18 cellular contexts compared by ENCODE assay signal in genomic region chr22:46967445-46968358, GRCh38.
DNase-seq lines count a peak whose midpoint lies in the region; TF ChIP-seq lines count a peak whose summit lies in the region.
"Had no signal": no experiment of that assay in that cellular context is flagged by ENCODE, and none has a peak within 500 bp of the region (broad histone marks: within the 10 kb centered on the region; RNA-seq: fewer than 3 reads in every experiment).

No MANE protein-coding gene starts in this region.

- H3K27ac ChIP-seq in mesendoderm (ENCODE audit: low read depth, low read length), result no peak overlapping the region
- H3K27ac ChIP-seq: SJSA1 had no signal

- no peaks in the 10 kb centered on the region for H3K9me3 Mint-ChIP-seq in activated T-helper 2 cell treated with anti-CD3 and anti-CD28 coated beads, Interferon-gamma antibody, Interleukin-2, Interleukin-4, amounts not matched to agents 10 μg/mL and 5 μg/mL and 100 μg/mL, durations not matched to agents 14 hours and 24 hours and 36 hours
- H3K9me3 Mint-ChIP-seq: CD8-positive, alpha-beta T cell had no signal

- H2BK5ac ChIP-seq in mesendoderm (ENCODE audit: low read length), result no peak overlapping the region

- no peaks in the 10 kb centered on the region for H3K27me3 ChIP-seq in mesendoderm (ENCODE audit: insufficient read depth, low read length, poor library complexity)
- H3K27me3 ChIP-seq: BLaER1 treated with 17β-estradiol and CSF1 and Interleukin-3, amounts not matched to agents 10 nM and 100 nM; SJSA1 had no signal

- no peak overlapping the region for H3K18ac ChIP-seq in mesendoderm (ENCODE audit: low read length)

- no peak overlapping the region for H2BK120ac ChIP-seq in mesendoderm (ENCODE audit: low read depth, low read length)

- no peaks in the 10 kb centered on the region for H3K79me1 ChIP-seq in mesendoderm (ENCODE audit: low read length)

- no peak overlapping the region for H3K4ac ChIP-seq in mesendoderm (ENCODE audit: low read depth, low read length)

- in situ Hi-C loops in astrocyte of the spinal cord (cut with HindIII; ENCODE audit: low sequenced_read_pairs), result no loop called here

- no CpG with 5 or more reads among the region's 20 CpGs for WGBS in mesendoderm (ENCODE audit: extremely low coverage, insufficient coverage, low lambda C conversion rate)

- H3K4me2 ChIP-seq in mesendoderm (ENCODE audit: low read length), result no peak overlapping the region

- H3K27ac Mint-ChIP-seq in activated T-helper 2 cell treated with anti-CD3 and anti-CD28 coated beads, Interferon-gamma antibody, Interleukin-2, Interleukin-4, amounts not matched to agents 10 μg/mL and 5 μg/mL and 100 μg/mL, durations not matched to agents 14 hours and 24 hours and 36 hours, result no peak overlapping the region
- H3K27ac Mint-ChIP-seq: CD8-positive, alpha-beta T cell had no signal

- no peak overlapping the region for H3K4me3 ChIP-seq in astrocyte of the spinal cord (ENCODE audit: low read depth, low read length)
- no peak overlapping the region for H3K4me3 ChIP-seq in mesendoderm (ENCODE audit: low read length)
- H3K4me3 ChIP-seq: BLaER1 treated with 17β-estradiol and CSF1 and Interleukin-3, amounts not matched to agents 10 nM and 100 nM; SJSA1 had no signal

- peaks cover 24% of the 10 kb centered on the region for H3K4me1 Mint-ChIP-seq in activated T-helper 2 cell treated with anti-CD3 and anti-CD28 coated beads, Interferon-gamma antibody, Interleukin-2, Interleukin-4, amounts not matched to agents 10 μg/mL and 5 μg/mL and 100 μg/mL, durations not matched to agents 14 hours and 24 hours and 36 hours (ENCODE audit: low read depth)

- H2BK15ac ChIP-seq in mesendoderm (replicated peaks; ENCODE audit: low read depth), result no peak overlapping the region

- no peaks in the 10 kb centered on the region for H3K36me3 Mint-ChIP-seq in activated T-helper 2 cell treated with anti-CD3 and anti-CD28 coated beads, Interferon-gamma antibody, Interleukin-2, Interleukin-4, amounts not matched to agents 10 μg/mL and 5 μg/mL and 100 μg/mL, durations not matched to agents 14 hours and 24 hours and 36 hours (ENCODE audit: low read depth)

- no peak overlapping the region for H3K9ac ChIP-seq in mesendoderm (ENCODE audit: low read length)
- H3K9ac ChIP-seq: BLaER1 treated with 17β-estradiol and CSF1 and Interleukin-3, amounts not matched to agents 10 nM and 100 nM had no signal

- H2AK5ac ChIP-seq in mesendoderm (ENCODE audit: low read length), result no peak overlapping the region

- peaks cover 9% of the 10 kb centered on the region for H3K4me1 ChIP-seq in mesendoderm (ENCODE audit: control insufficient read depth, low read depth, low read length)
- H3K4me1 ChIP-seq: SJSA1 had no signal

- H3K79me2 ChIP-seq in mesendoderm (ENCODE audit: control insufficient read depth, insufficient read depth, low read length), result no peaks in the 10 kb centered on the region

- no peak overlapping the region for H4K5ac ChIP-seq in mesendoderm (ENCODE audit: low read length)

- H3K4me3 Mint-ChIP-seq in activated T-helper 2 cell treated with anti-CD3 and anti-CD28 coated beads, Interferon-gamma antibody, Interleukin-2, Interleukin-4, amounts not matched to agents 10 μg/mL and 5 μg/mL and 100 μg/mL, durations not matched to agents 14 hours and 24 hours and 36 hours (ENCODE audit: low read depth), result no peak overlapping the region
- H3K4me3 Mint-ChIP-seq: CD8-positive, alpha-beta T cell had no signal

- intact Hi-C loops in activated T-helper 2 cell treated with anti-CD3 and anti-CD28 coated beads, Interferon-gamma antibody, Interleukin-2, Interleukin-4, amounts not matched to agents 10 μg/mL and 5 μg/mL and 100 μg/mL, durations not matched to agents 14 hours and 24 hours and 36 hours (cut with micrococcal nuclease), result no loop called here

- H4K8ac ChIP-seq in mesendoderm (ENCODE audit: low read depth, low read length), result no peak overlapping the region

- H3K27me3 Mint-ChIP-seq in activated T-helper 2 cell treated with anti-CD3 and anti-CD28 coated beads, Interferon-gamma antibody, Interleukin-2, Interleukin-4, amounts not matched to agents 10 μg/mL and 5 μg/mL and 100 μg/mL, durations not matched to agents 14 hours and 24 hours and 36 hours (ENCODE audit: low read depth), result no peaks in the 10 kb centered on the region

- DNase-seq in activated CD8-positive, alpha-beta memory T cell treated with anti-CD3 and anti-CD28 coated beads, Interleukin-2, amount 50 U/mL, for 48 hours, result peak; percentile 40
- DNase-seq in activated CD8-positive, alpha-beta memory T cell treated with anti-CD3 and anti-CD28 coated beads, Interleukin-2, amount 50 U/mL, for 4 hours, result no peak
- DNase-seq in astrocyte of the spinal cord (ENCODE audit: low read depth, low spot score), result peak; percentile 48
- DNase-seq in mesendoderm, result peak; percentile 30
- DNase-seq in smooth muscle cell of the brain vasculature (ENCODE audit: low read depth, low spot score), result peak; percentile 35
- no peak for DNase-seq in activated T-helper 2 cell treated with anti-CD3 and anti-CD28 coated beads, Interferon-gamma antibody, Interleukin-2, Interleukin-4, amounts not matched to agents 10 μg/mL and 5 μg/mL and 100 μg/mL, durations not matched to agents 14 hours and 24 hours and 36 hours (ENCODE audit: low spot score)
- no peak for DNase-seq in RKO (ENCODE audit: low spot score)
- DNase-seq in hypothalamus (lab: John Stamatoyannopoulos, UW), result no peak
- DNase-seq: Calu3; CD8-positive, alpha-beta T cell; GF-D8; GOT3; NCI-H1105; NCI-H2081; NCI-H2171 treated with DMSO at 0.1 percent for 48 hours; NCI-H524 had no signal

- no peak overlapping the region for H3K56ac ChIP-seq in mesendoderm (ENCODE audit: low read length)

- no peak for TF ChIP-seq CTCF in astrocyte of the spinal cord (IDR thresholded peaks at IDR 0.05; ENCODE audit: low read depth, low read length)

- no peak overlapping the region for H3K23ac ChIP-seq in mesendoderm (ENCODE audit: low read length)

- H3K36me3 ChIP-seq in mesendoderm (ENCODE audit: control insufficient read depth, insufficient read depth, low read length), result no peaks in the 10 kb centered on the region
- H3K36me3 ChIP-seq: SJSA1 had no signal

Comparison
In these comparisons a context has a peak if more than half of its experiments do, and no peak if none do; other contexts are left out.
1. DNase-seq: peak in activated CD8-positive, alpha-beta memory T cell treated with anti-CD3 and anti-CD28 coated beads, Interleukin-2, amount 50 U/mL, for 48 hours (single experiment), astrocyte of the spinal cord (single experiment), mesendoderm (single experiment) and smooth muscle cell of the brain vasculature (single experiment); none in activated CD8-positive, alpha-beta memory T cell treated with anti-CD3 and anti-CD28 coated beads, Interleukin-2, amount 50 U/mL, for 4 hours (single experiment), activated T-helper 2 cell treated with anti-CD3 and anti-CD28 coated beads, Interferon-gamma antibody, Interleukin-2, Interleukin-4, amounts not matched to agents 10 μg/mL and 5 μg/mL and 100 μg/mL, durations not matched to agents 14 hours and 24 hours and 36 hours (single experiment), RKO (single experiment) and hypothalamus (0 of 51).